Comparison of ENCODE assay signal across 8 cellular contexts in genomic region chr11:118608268-118609214, GRCh38. TPM values are rescaled to one million over a fixed set of nuclear protein-coding genes. Genes with fewer than 3 reads are reported as not detected.
DNase-seq lines count a peak whose midpoint lies in the region; ATAC-seq and TF ChIP-seq lines count a peak whose summit lies in the region.

No MANE protein-coding gene starts in this region.

- H3K36me3 ChIP-seq in PC-9 (ENCODE audit: low read depth): no peaks in the 10 kb centered on the region

- in situ Hi-C loops in G401 (cut with HindIII; ENCODE audit: low sequenced_read_pairs): no loop called here

- H3K27me3 Mint-ChIP-seq in activated T-helper 17 cell treated with anti-CD3 and anti-CD28 coated beads, Interleukin-2, amount 50 U/mL, for 72 hours: peaks cover 13% of the 10 kb centered on the region
- peaks cover 19 to 26% of the 10 kb centered on the region in 2 donors for H3K27me3 Mint-ChIP-seq in natural killer cell treated with Interleukin-12 subunit alpha and Interleukin-12 subunit beta and Interleukin-15 and Interleukin-18, amount 100 ng/mL, for 72 hours

- TF ChIP-seq CTCF in PC-9 (conservative IDR thresholded peaks at IDR 0.05) (no peak), fibroblast of pulmonary artery (IDR thresholded peaks at IDR 0.05; ENCODE audit: low read length, missing control alignments) (no peak)

- BruUV-seq in PC-9 (replicated peaks; lab: Mats Ljungman, UMichigan): no TSS peak

- peak overlapping the region; percentile 74 for H2AFZ ChIP-seq in PC-9

- H3K27ac Mint-ChIP-seq in activated T-helper 17 cell treated with anti-CD3 and anti-CD28 coated beads, Interleukin-2, amount 50 U/mL, for 72 hours: peak overlapping the region; percentile 20
- H3K27ac Mint-ChIP-seq in natural killer cell treated with Interleukin-12 subunit alpha and Interleukin-12 subunit beta and Interleukin-15 and Interleukin-18, amount 100 ng/mL, for 72 hours: peak overlapping the region; percentile 7 to 17

- H3K4me1 ChIP-seq in PC-9 (replicated peaks; ENCODE audit: insufficient read depth): peaks cover 6% of the 10 kb centered on the region; the same call in 1 of the 2 replicates

- H3K4me3 ChIP-seq in PC-9 (peak overlapping the region; percentile 70), fibroblast of pulmonary artery (replicated peaks; ENCODE audit: low read depth, low read length) (peak overlapping the region; percentile 83)

- peak overlapping the region; percentile 86 for H3K4me2 ChIP-seq in PC-9

- H3K4me3 Mint-ChIP-seq in activated T-helper 17 cell treated with anti-CD3 and anti-CD28 coated beads, Interleukin-2, amount 50 U/mL, for 72 hours: peak overlapping the region; percentile 90
- H3K4me3 Mint-ChIP-seq in natural killer cell treated with Interleukin-12 subunit alpha and Interleukin-12 subunit beta and Interleukin-15 and Interleukin-18, amount 100 ng/mL, for 72 hours: peak overlapping the region; percentile 85

- peaks cover 21% of the 10 kb centered on the region for H3K4me1 Mint-ChIP-seq in activated T-helper 17 cell treated with anti-CD3 and anti-CD28 coated beads, Interleukin-2, amount 50 U/mL, for 72 hours
- H3K4me1 Mint-ChIP-seq in natural killer cell treated with Interleukin-12 subunit alpha and Interleukin-12 subunit beta and Interleukin-15 and Interleukin-18, amount 100 ng/mL, for 72 hours (ENCODE audit: low read depth in 2 of 2): peaks cover 19 to 25% of the 10 kb centered on the region in 2 donors

- no peaks in the 10 kb centered on the region for H3K9me2 ChIP-seq in PC-9 (ENCODE audit: insufficient read depth)

- H3K9me3 Mint-ChIP-seq in activated T-helper 17 cell treated with anti-CD3 and anti-CD28 coated beads, Interleukin-2, amount 50 U/mL, for 72 hours: no peaks in the 10 kb centered on the region
- H3K9me3 Mint-ChIP-seq in natural killer cell treated with Interleukin-12 subunit alpha and Interleukin-12 subunit beta and Interleukin-15 and Interleukin-18, amount 100 ng/mL, for 72 hours: no peaks in the 10 kb centered on the region

- peak; percentile 66 for ATAC-seq in activated T-helper 17 cell treated with anti-CD3 and anti-CD28 coated beads, Interleukin-2, amount 50 U/mL, for 72 hours (replicated peaks)
- ATAC-seq in natural killer cell treated with Interleukin-12 subunit alpha and Interleukin-12 subunit beta and Interleukin-15 and Interleukin-18, amount 100 ng/mL, for 72 hours: peak; percentile 78 to 86
- peak; percentile 61 for ATAC-seq in stimulated activated naive CD8-positive, alpha-beta T cell treated with anti-CD3 and anti-CD28 coated beads, Interleukin-15, Interleukin-2, amounts not matched to agents 100 U/mL and 50 U/mL, for 24 hours
- no peak for ATAC-seq in HG02763 (IDR thresholded peaks at IDR 0.05; ENCODE audit: unreplicated experiment)

- no peaks in the 10 kb centered on the region for H3K79me2 ChIP-seq in PC-9 (ENCODE audit: low read depth)

- intact Hi-C loops in PC-9 (cut with micrococcal nuclease; ENCODE audit: unreplicated experiment): loop anchor here (5.0 kb wide), 1 partner anchor 34 kb away; no protein-coding TSS in a partner anchor

- no peaks in the 10 kb centered on the region for H3K9me3 ChIP-seq in PC-9 (ENCODE audit: insufficient read depth, low read depth)

- CTCF ChIA-PET in PC-9 (lab: Charles Lee): interaction anchor here (2.0 kb wide), 1 partner anchor 14 kb away, joined by 12 read pairs; no protein-coding TSS in a partner anchor

- H3K36me3 Mint-ChIP-seq in activated T-helper 17 cell treated with anti-CD3 and anti-CD28 coated beads, Interleukin-2, amount 50 U/mL, for 72 hours (ENCODE audit: low read depth): no peaks in the 10 kb centered on the region
- no peaks in the 10 kb centered on the region for H3K36me3 Mint-ChIP-seq in natural killer cell treated with Interleukin-12 subunit alpha and Interleukin-12 subunit beta and Interleukin-15 and Interleukin-18, amount 100 ng/mL, for 72 hours

- DNase-seq in G401 (ENCODE audit: low spot score) (peak; percentile 50), PC-9 (peak in 1 of 2 experiments; percentile 33), fibroblast of pulmonary artery (ENCODE audit: low read depth) (peak; percentile 92), NCI-H2081 treated with DMSO at 0.1 percent for 48 hours (lab: John Stamatoyannopoulos, UW) (no peak)
- DNase-seq in natural killer cell treated with Interleukin-12 subunit alpha and Interleukin-12 subunit beta and Interleukin-15 and Interleukin-18, amount 100 ng/mL, for 72 hours (ENCODE audit: low spot score): peak; percentile 85
- DNase-seq in stimulated activated naive CD8-positive, alpha-beta T cell treated with anti-CD3 and anti-CD28 coated beads, Interleukin-15, Interleukin-2, amounts not matched to agents 100 U/mL and 50 U/mL, for 24 hours: peak; percentile 74

- POLR2A ChIA-PET in PC-9 (lab: Charles Lee; ENCODE audit: unreplicated experiment): interaction anchor here (0.7 to 2.8 kb wide), 2 partner anchors 11 to 330 kb away, joined by 4 to 31 read pairs; no protein-coding TSS in a partner anchor

- H4K20me1 ChIP-seq in PC-9 (ENCODE audit: insufficient read depth): no peaks in the 10 kb centered on the region

- no peak overlapping the region for H3K27ac ChIP-seq in PC-9

- H3K27me3 ChIP-seq in PC-9 (ENCODE audit: insufficient read depth, low read depth): peaks cover 13% of the 10 kb centered on the region; the same call in 1 of the 2 replicates

- H3F3A ChIP-seq in PC-9 (ENCODE audit: insufficient read depth, low read depth): peaks cover 24% of the 10 kb centered on the region; the same call in 1 of the 2 replicates

RNA-seq across cellular contexts. Expression of gene PHLDB1, which starts 1.1 kb away (rescaled TPM):
- total RNA-seq in G401 (2014; rRNA removed; shearing (Covaris generic)): 32.6 and 40.6 TPM in 2 replicates
- 122 and 125 TPM in 2 replicates for total RNA-seq in PC-9 (2021)
- total RNA-seq in activated T-helper 17 cell treated with anti-CD3 and anti-CD28 coated beads, Interleukin-2, amount 50 U/mL, for 72 hours: 1 to 10 TPM; 2.2 to 4.7 TPM
- total RNA-seq in natural killer cell treated with Interleukin-12 subunit alpha and Interleukin-12 subunit beta and Interleukin-15 and Interleukin-18, amount 100 ng/mL, for 72 hours: 1 to 10 TPM in 1 of 2 donors, under 1 TPM in 1; 0.98 to 2.6 TPM

RNA-seq across cellular contexts. Expression of gene ARCN1, which starts 36.3 kb away (rescaled TPM):
- 88.3 and 91.9 TPM in 2 replicates for total RNA-seq in G401 (2014; rRNA removed; shearing (Covaris generic))
- 79.8 and 105 TPM in 2 replicates for total RNA-seq in PC-9 (2021)
- total RNA-seq in activated T-helper 17 cell treated with anti-CD3 and anti-CD28 coated beads, Interleukin-2, amount 50 U/mL, for 72 hours: 100 to 1,000 TPM; 143 to 155 TPM
- 100 to 1,000 TPM; 152 to 212 TPM for total RNA-seq in natural killer cell treated with Interleukin-12 subunit alpha and Interleukin-12 subunit beta and Interleukin-15 and Interleukin-18, amount 100 ng/mL, for 72 hours

RNA-seq across cellular contexts. Expression of gene IFT46, which starts 42.8 kb away (rescaled TPM):
- total RNA-seq in G401 (2014; rRNA removed; shearing (Covaris generic)): 8.5 and 8.7 TPM in 2 replicates
- total RNA-seq in PC-9 (2021): 19.2 and 22.1 TPM in 2 replicates
- 1 to 10 TPM; 7.0 to 7.5 TPM for total RNA-seq in activated T-helper 17 cell treated with anti-CD3 and anti-CD28 coated beads, Interleukin-2, amount 50 U/mL, for 72 hours
- total RNA-seq in natural killer cell treated with Interleukin-12 subunit alpha and Interleukin-12 subunit beta and Interleukin-15 and Interleukin-18, amount 100 ng/mL, for 72 hours: 10 to 100 TPM; 12.1 to 13.2 TPM
